Comparison of ENCODE assay signal across 8 cellular contexts in the genomic region with DNA sequence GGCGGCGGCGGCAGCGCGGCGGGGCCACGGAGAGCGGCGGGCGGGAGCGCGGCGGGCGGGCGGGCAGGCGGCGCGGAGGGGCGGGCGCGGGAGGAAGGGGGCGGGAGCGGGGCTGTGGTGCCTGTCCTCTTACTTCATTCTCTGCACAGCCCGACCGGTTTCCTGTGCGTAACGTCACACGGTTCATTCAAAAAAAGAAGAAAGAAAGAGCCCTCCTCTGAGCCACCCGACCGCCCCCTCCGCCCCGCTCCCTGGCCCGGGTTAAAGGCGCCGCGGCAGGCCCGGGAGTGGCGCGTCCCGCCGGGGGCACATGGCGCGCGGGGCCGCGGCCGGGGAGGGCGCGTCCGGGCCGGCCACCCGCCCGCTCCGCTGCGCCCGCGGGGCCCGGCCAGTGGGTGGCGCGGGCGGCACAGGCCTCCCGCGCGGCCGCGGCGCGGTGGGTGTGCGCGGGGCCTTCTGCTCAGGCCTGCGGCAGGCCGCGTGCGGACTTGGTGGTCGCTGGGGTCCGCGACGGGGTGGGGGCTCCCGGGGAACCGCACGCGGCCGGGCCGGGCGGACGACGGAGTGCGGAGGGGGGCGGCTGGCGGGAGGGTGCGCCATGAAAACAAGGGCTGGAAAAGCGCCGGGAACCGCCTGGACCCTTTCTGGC. TPM values are rescaled to one million over a fixed set of nuclear protein-coding genes. Genes with fewer than 3 reads are reported as not detected.
A peak's percentile ranks its signal among the peaks of the same experiment; 100 is the strongest.
DNase-seq lines count a peak whose midpoint lies in the region; ATAC-seq and TF ChIP-seq lines count a peak whose summit lies in the region.

No MANE protein-coding gene starts in this region.

- H3K27ac ChIP-seq in RWPE1 (peak overlapping the region; percentile 80), stomach smooth muscle (ENCODE audit: low read length) (peak overlapping the region; percentile 64)

- H3K36me3 ChIP-seq in stomach smooth muscle (ENCODE audit: control insufficient read depth in 2 of 2, insufficient read depth in 2 of 2, low read length in 2 of 2): no peaks in the 10 kb centered on the region

- H3K4me3 ChIP-seq in stomach smooth muscle (ENCODE audit: low read length in 2 of 2): peak overlapping the region; percentile 60 to 91

- peak; percentile 53 for ATAC-seq in GM21717 (IDR thresholded peaks at IDR 0.05; ENCODE audit: unreplicated experiment)

- DNase-seq in DMS79 (lab: John Stamatoyannopoulos, UW): peak; percentile 59
- DNase-seq in KBM-7: peak; percentile 90
- peak; percentile 51 for DNase-seq in RWPE1 (ENCODE audit: low spot score)
- DNase-seq in activated T-helper 9 cell treated with anti-CD3 and anti-CD28 coated beads, Interleukin-2, amount 50 U/mL, for 16 hours (ENCODE audit: low read depth): peak; percentile 80
- DNase-seq in fibroblast of the conjunctiva (ENCODE audit: low read depth): peak; percentile 66
- DNase-seq in neural crest cell (ENCODE audit: low read depth, low spot score): peak; percentile 55

- peak overlapping the region; percentile 97 for H3K27ac Mint-ChIP-seq in neural crest cell (ENCODE audit: unreplicated experiment)

- H3K4me1 Mint-ChIP-seq in neural crest cell: peaks cover 48% of the 10 kb centered on the region

- no peaks in the 10 kb centered on the region for H3K9me3 ChIP-seq in stomach smooth muscle (ENCODE audit: control insufficient read depth in 2 of 2, low read length in 2 of 2)

- H3K27me3 ChIP-seq in stomach smooth muscle (ENCODE audit: control insufficient read depth in 1 of 2, insufficient read depth in 2 of 2, low read length in 2 of 2): no peaks in the 10 kb centered on the region

- peak; percentile 79 for TF ChIP-seq CTCF in RWPE1 (conservative IDR thresholded peaks at IDR 0.05; ENCODE audit: low read depth)
- peak; percentile 16 for TF ChIP-seq CTCF in neural crest cell (conservative IDR thresholded peaks at IDR 0.05)

- CTCF ChIA-PET in RWPE1 (lab: Yijun Ruan, JAX): interaction anchor here (0.6 kb wide), 1 partner anchor 116 kb away, joined by 3 read pairs; no protein-coding TSS in a partner anchor

- H3K4me1 ChIP-seq in stomach smooth muscle (ENCODE audit: control insufficient read depth, insufficient read depth, low read length): peaks cover 27% of the 10 kb centered on the region

- H3K9ac ChIP-seq in stomach smooth muscle (ENCODE audit: low read length in 2 of 2): peak overlapping the region; percentile 62 to 72

- in situ Hi-C loops in KBM-7 (cut with MboI; ENCODE audit: low pct_unique_long_range_greater_than_20kb, low sequenced_read_pairs): loop anchor here (5.0 to 25.0 kb wide), 2 partner anchors 183 to 303 kb away; no protein-coding TSS in a partner anchor

- peak overlapping the region; percentile 81 for H3K4me3 Mint-ChIP-seq in neural crest cell

- peaks cover 3% of the 10 kb centered on the region for H3K36me3 Mint-ChIP-seq in neural crest cell (ENCODE audit: low read depth)

- peaks cover 17% of the 10 kb centered on the region for H3K27me3 Mint-ChIP-seq in neural crest cell (ENCODE audit: low read depth)

- no peaks in the 10 kb centered on the region for H3K9me3 Mint-ChIP-seq in neural crest cell

- POLR2A ChIA-PET in RWPE1 (lab: Yijun Ruan, JAX; ENCODE audit: low non-redundant PET): no interaction called here

RNA-seq across cellular contexts. Expression of a gene that starts 0.6 kb away (rescaled TPM):
- 14.1 and 15.1 TPM in 2 replicates for total RNA-seq in neural crest cell

RNA-seq across cellular contexts. Expression of a gene that starts 46.8 kb away (rescaled TPM):
- 31.0 and 35.7 TPM in 2 replicates for total RNA-seq in neural crest cell

Comparison
In these comparisons a context has a peak if more than half of its experiments do, and no peak if none do; other contexts are left out.
1. Peak in every context shown above with its lines: DNase-seq, ATAC-seq, H3K4me3 ChIP-seq and H3K27ac ChIP-seq.